ENCODE assay signal across 8 cellular contexts in genomic region chr7:105016083-105017075, GRCh38. TPM values are rescaled to one million over a fixed set of nuclear protein-coding genes. Genes with fewer than 3 reads are reported as not detected.
DNase-seq lines count a peak whose midpoint lies in the region; ATAC-seq and TF ChIP-seq lines count a peak whose summit lies in the region.

No MANE protein-coding gene starts in this region.

- POLR2A ChIA-PET in MCF 10A (lab: Yijun Ruan, JAX): interaction anchor here (0.6 to 21.0 kb wide), 18 partner anchors 10 to 1868 kb away, joined by 3 to 620 read pairs (median 4); partner anchors contain the start of genes DNAJC2, NAPEPLD, ORC5 and PSMC2

- CTCF ChIA-PET in MCF 10A (lab: Yijun Ruan, JAX): interaction anchor here (0.5 to 4.4 kb wide), 7 partner anchors 13 to 1442 kb away, joined by 3 to 53 read pairs (median 3); no protein-coding TSS in a partner anchor

- DNase-seq in AG10803 (ENCODE audit: low read depth): peak; percentile 42
- no peak for DNase-seq in Jurkat, Clone E6-1 (ENCODE audit: low read depth, low spot score)
- no peak for DNase-seq in MCF 10A (ENCODE audit: unreplicated experiment)
- no peak for DNase-seq in naive B cell
- DNase-seq in stimulated activated CD4-positive, alpha-beta T cell treated with anti-CD3 and anti-CD28 coated beads, Interleukin-2, amount 100 ng/mL, for 24 hours: no peak
- no peak for DNase-seq in NCI-H2107 (lab: John Stamatoyannopoulos, UW)

- intact Hi-C loops in MCF 10A (cut with micrococcal nuclease): loop anchor here (5.0 kb wide), 1 partner anchor 51 kb away; no protein-coding TSS in a partner anchor

- TF ChIP-seq CTCF in AG10803 (conservative IDR thresholded peaks at IDR 0.05; ENCODE audit: low read length) (no peak), MCF 10A (IDR thresholded peaks at IDR 0.05; ENCODE audit: unreplicated experiment) (no peak)

- peaks cover 20% of the 10 kb centered on the region for H3K4me1 Mint-ChIP-seq in MCF 10A (ENCODE audit: insufficient read depth, unreplicated experiment)
- peaks cover 35 to 53% (median 47%) of the 10 kb centered on the region in 3 donors for H3K4me1 Mint-ChIP-seq in naive B cell

- H3K9me3 Mint-ChIP-seq in MCF 10A (ENCODE audit: unreplicated experiment): no peaks in the 10 kb centered on the region
- H3K9me3 Mint-ChIP-seq in naive B cell: peaks cover 0 to 4% (median 0%) of the 10 kb centered on the region in 7 donors

- no TSS peak for BruUV-seq in MCF 10A (replicated peaks; lab: Mats Ljungman, UMichigan)

- peaks cover 31% of the 10 kb centered on the region for H3K36me3 Mint-ChIP-seq in MCF 10A (ENCODE audit: insufficient read depth, unreplicated experiment)
- peaks cover 8 to 20% of the 10 kb centered on the region in 2 donors for H3K36me3 Mint-ChIP-seq in naive B cell

- H3K27me3 Mint-ChIP-seq in MCF 10A (ENCODE audit: insufficient read depth, unreplicated experiment): no peaks in the 10 kb centered on the region
- peaks cover 0 to 8% (median 4%) of the 10 kb centered on the region in 3 donors for H3K27me3 Mint-ChIP-seq in naive B cell

- H3K4me3 Mint-ChIP-seq in MCF 10A (ENCODE audit: unreplicated experiment): peak overlapping the region; percentile 100
- H3K4me3 Mint-ChIP-seq in naive B cell: peak overlapping the region; percentile 95 to 100 (median 99)

- H3K27ac Mint-ChIP-seq in MCF 10A (ENCODE audit: low read depth, unreplicated experiment) (peak overlapping the region; percentile 82), naive B cell (peak overlapping the region; percentile 90 to 100 (median 92))

- ATAC-seq in naive B cell (ENCODE audit: low read depth in 2 of 2) (no peak), GM18502 (IDR thresholded peaks at IDR 0.05; ENCODE audit: poor library complexity, unreplicated experiment) (no peak), GM18498 (IDR thresholded peaks at IDR 0.05; ENCODE audit: unreplicated experiment) (no peak)

- peak overlapping the region; percentile 99 for H3K4me3 ChIP-seq in AG10803 (ENCODE audit: low read length)
- H3K4me3 ChIP-seq in Jurkat, Clone E6-1 (ENCODE audit: low read length): peak overlapping the region; percentile 98

RNA-seq across cellular contexts. Expression of gene KMT2E, which starts 2.4 kb away (rescaled TPM):
- polyA plus RNA-seq in Jurkat, Clone E6-1 (2012; ENCODE audit: insufficient read depth, insufficient read length): 24.1 TPM
- total RNA-seq in MCF 10A (2022): 49.7 and 53.1 TPM in 2 replicates
- 100 to 1,000 TPM; 165 to 343 (median 213) TPM for polyA plus RNA-seq in naive B cell (ENCODE audit: low read depth in 6 of 6)
